23 cellular contexts compared by ENCODE assay signal in genomic region chr2:172228177-172228785, GRCh38.
DNase-seq lines count a peak whose midpoint lies in the region; ATAC-seq and TF ChIP-seq lines count a peak whose summit lies in the region.
"Had no signal": no experiment of that assay in that cellular context is flagged by ENCODE, and none has a peak within 500 bp of the region (broad histone marks: within the 10 kb centered on the region; RNA-seq: fewer than 3 reads in every experiment).

No MANE protein-coding gene starts in this region.

- H3K4me3 Mint-ChIP-seq in GM23338 (no peak overlapping the region), brain (peak overlapping the region in 2 of 5 experiments; percentile 1 to 20)
- H3K4me3 Mint-ChIP-seq: activated B cell treated with CpG ODN at 0.5 μM for 24 hours; activated CD4-positive, alpha-beta memory T cell treated with anti-CD3 and anti-CD28 coated beads, Interleukin-2, amount 10 ng/mL, durations not matched to agents 7 days and 5 days; dendritic cell treated with granulocyte-macrophage colony-stimulating factor and Interleukin-4, amounts not matched to agents 40 ng/mL and 50 ng/mL, for 4 days; stimulated activated naive CD8-positive, alpha-beta T cell treated with anti-CD3 and anti-CD28 coated beads, Interleukin-15, amount 100 ng/mL, for 72 hours had no signal

- no peaks in the 10 kb centered on the region for H3K9me3 ChIP-seq in Peyer's patch
- H3K9me3 ChIP-seq: adrenal gland; BLaER1 treated with 17β-estradiol and CSF1 and Interleukin-3, amounts not matched to agents 10 nM and 100 nM; psoas muscle had no signal

- no peak for TF ChIP-seq CTCF in GM23338 (conservative IDR thresholded peaks at IDR 0.05; ENCODE audit: low read depth in 2 of 2)
- TF ChIP-seq CTCF in brain (conservative IDR thresholded peaks at IDR 0.05), result no peak
- no peak for TF ChIP-seq CTCF in foreskin keratinocyte (conservative IDR thresholded peaks at IDR 0.05)
- TF ChIP-seq CTCF in Peyer's patch (IDR thresholded peaks at IDR 0.05), result no peak

- H3K27me3 Mint-ChIP-seq in GM23338 (ENCODE audit: insufficient read depth, low read depth, poor library complexity) (peaks cover 12% of the 10 kb centered on the region), brain (peaks cover 3% of the 10 kb centered on the region)

- no peak overlapping the region for H3K27ac ChIP-seq in GM23338 (ENCODE audit: low read depth)
- peak overlapping the region; percentile 85 for H3K27ac ChIP-seq in foreskin keratinocyte
- no peak overlapping the region for H3K27ac ChIP-seq in Peyer's patch
- H3K27ac ChIP-seq: adrenal gland; BLaER1 treated with 17β-estradiol and CSF1 and Interleukin-3, amounts not matched to agents 10 nM and 100 nM; cardiac muscle cell; psoas muscle had no signal

- H3K36me3 Mint-ChIP-seq in GM23338 (ENCODE audit: low read depth), result no peaks in the 10 kb centered on the region
- H3K36me3 Mint-ChIP-seq in brain, result no peaks in the 10 kb centered on the region

- H3K9me2 ChIP-seq in GM23338 (ENCODE audit: insufficient read depth), result peaks cover 2% of the 10 kb centered on the region; the same call in 1 of the 2 replicates

- no peak for DNase-seq in GM23338 (ENCODE audit: low spot score)
- peak; percentile 85 to 93 for DNase-seq in foreskin keratinocyte
- no peak for DNase-seq in sciatic nerve (ENCODE audit: low spot score)
- no peak for DNase-seq in Peyer's patch
- DNase-seq in foreskin melanocyte, result no peak
- DNase-seq: activated B cell treated with CpG ODN at 0.5 μM for 24 hours; activated CD4-positive, alpha-beta memory T cell treated with anti-CD3 and anti-CD28 coated beads, Interleukin-2, amount 10 ng/mL, durations not matched to agents 7 days and 5 days; activated T-cell treated with anti-CD3 and anti-CD28 coated beads for 4 hours; adrenal gland; Calu3; NCI-H1417 treated with DMSO at 0.1 percent for 48 hours; NCI-H748 treated with DMSO at 0.1 percent for 48 hours; psoas muscle; SHP77 treated with DMSO at 0.1 percent for 48 hours; stimulated activated CD4-positive, alpha-beta T cell treated with anti-CD3 and anti-CD28 coated beads, Interleukin-2, amount 100 ng/mL, for 48 hours; stimulated activated naive CD8-positive, alpha-beta T cell treated with anti-CD3 and anti-CD28 coated beads, Interleukin-15, amount 100 ng/mL, for 72 hours had no signal

- peaks cover 4% of the 10 kb centered on the region; the same call in 1 of the 2 replicates for H3K4me1 ChIP-seq in GM23338 (ENCODE audit: insufficient read depth)
- peaks cover 59% of the 10 kb centered on the region for H3K4me1 ChIP-seq in foreskin keratinocyte
- H3K4me1 ChIP-seq in Peyer's patch, result peaks cover 0 to 53% (median 2%) of the 10 kb centered on the region in 4 donors
- H3K4me1 ChIP-seq: psoas muscle had no signal

- no peak for TF ChIP-seq POLR2A in Peyer's patch (IDR thresholded peaks at IDR 0.05)

- no peaks in the 10 kb centered on the region for H4K20me1 ChIP-seq in GM23338 (replicated peaks; ENCODE audit: insufficient read depth)
- H4K20me1 ChIP-seq: BLaER1 treated with 17β-estradiol and CSF1 and Interleukin-3, amounts not matched to agents 10 nM and 100 nM had no signal

- H3K36me3 ChIP-seq in GM23338 (ENCODE audit: insufficient read depth), result no peaks in the 10 kb centered on the region
- no peaks in the 10 kb centered on the region for H3K36me3 ChIP-seq in Peyer's patch
- H3K36me3 ChIP-seq: adrenal gland; BLaER1 treated with 17β-estradiol and CSF1 and Interleukin-3, amounts not matched to agents 10 nM and 100 nM; cardiac muscle cell had no signal

- H3K4me2 ChIP-seq in GM23338, result no peak overlapping the region
- H3K4me2 ChIP-seq: BLaER1 treated with 17β-estradiol and CSF1 and Interleukin-3, amounts not matched to agents 10 nM and 100 nM had no signal

- no peak overlapping the region for H3K27ac Mint-ChIP-seq in GM23338
- peak overlapping the region in 4 of 5 experiments; percentile 6 to 54 (median 34) for H3K27ac Mint-ChIP-seq in brain
- H3K27ac Mint-ChIP-seq: activated B cell treated with CpG ODN at 0.5 μM for 24 hours; activated CD4-positive, alpha-beta memory T cell treated with anti-CD3 and anti-CD28 coated beads, Interleukin-2, amount 10 ng/mL, durations not matched to agents 7 days and 5 days; dendritic cell treated with granulocyte-macrophage colony-stimulating factor and Interleukin-4, amounts not matched to agents 40 ng/mL and 50 ng/mL, for 4 days; stimulated activated naive CD8-positive, alpha-beta T cell treated with anti-CD3 and anti-CD28 coated beads, Interleukin-15, amount 100 ng/mL, for 72 hours had no signal

- H3F3A ChIP-seq in GM23338 (replicated peaks; ENCODE audit: low read depth), result no peaks in the 10 kb centered on the region

- no peak overlapping the region for H3K4me3 ChIP-seq in GM23338
- H3K4me3 ChIP-seq in Peyer's patch, result no peak overlapping the region
- H3K4me3 ChIP-seq: adrenal gland; BLaER1 treated with 17β-estradiol and CSF1 and Interleukin-3, amounts not matched to agents 10 nM and 100 nM; cardiac muscle cell; psoas muscle had no signal

- H3K4me1 Mint-ChIP-seq in GM23338 (peaks cover 16% of the 10 kb centered on the region), brain (peaks cover 52% of the 10 kb centered on the region)
- H3K4me1 Mint-ChIP-seq: activated B cell treated with CpG ODN at 0.5 μM for 24 hours had no signal

- peak overlapping the region; percentile 78 for H2AFZ ChIP-seq in GM23338

- H3K27me3 ChIP-seq in GM23338 (ENCODE audit: insufficient read depth) (peaks cover 8% of the 10 kb centered on the region; the same call in 1 of the 2 replicates), foreskin keratinocyte (no peaks in the 10 kb centered on the region), Peyer's patch (no peaks in the 10 kb centered on the region)
- H3K27me3 ChIP-seq: adrenal gland had no signal

- H3K79me2 ChIP-seq in GM23338 (replicated peaks; ENCODE audit: insufficient read depth), result no peaks in the 10 kb centered on the region

- no peak for ATAC-seq in GM23338
- peak; percentile 14 for ATAC-seq in foreskin keratinocyte
- ATAC-seq in sciatic nerve, result peak; percentile 59
- no peak for ATAC-seq in SK-N-SH treated with all-trans-retinoic acid at 6 μM for 48 hours
- no peak for ATAC-seq in GM21528 (IDR thresholded peaks at IDR 0.05; ENCODE audit: low FRiP score, unreplicated experiment)
- ATAC-seq: HepG2; psoas muscle; stimulated activated naive CD8-positive, alpha-beta T cell treated with anti-CD3 and anti-CD28 coated beads, Interleukin-15, amount 100 ng/mL, for 72 hours had no signal

- H3K9me3 Mint-ChIP-seq in GM23338, result no peaks in the 10 kb centered on the region
- H3K9me3 Mint-ChIP-seq in brain, result peaks cover 0 to 10% (median 0%) of the 10 kb centered on the region in 5 experiments
- H3K9me3 Mint-ChIP-seq: activated B cell treated with CpG ODN at 0.5 μM for 24 hours; activated CD4-positive, alpha-beta memory T cell treated with anti-CD3 and anti-CD28 coated beads, Interleukin-2, amount 10 ng/mL, durations not matched to agents 7 days and 5 days; dendritic cell treated with granulocyte-macrophage colony-stimulating factor and Interleukin-4, amounts not matched to agents 40 ng/mL and 50 ng/mL, for 4 days; stimulated activated naive CD8-positive, alpha-beta T cell treated with anti-CD3 and anti-CD28 coated beads, Interleukin-15, amount 100 ng/mL, for 72 hours had no signal

- intact Hi-C loops in sciatic nerve (cut with DNase I), result no loop called here

TF ChIP-seq in GM23338, 12 proteins besides CTCF, POLR2A, EP300 and RAD21 (continues in another document):
- TF ChIP-seq EZH2 (IDR thresholded peaks at IDR 0.05; ENCODE audit: low read depth, unreplicated experiment) (no peak), ZNF331 (CRISPR knock-in tag; IDR thresholded peaks at IDR 0.05; ENCODE audit: low read depth) (no peak), STAT1 (IDR thresholded peaks at IDR 0.05; ENCODE audit: unreplicated experiment) (no peak), ZNF114 (CRISPR knock-in tag; IDR thresholded peaks at IDR 0.05) (no peak), POLR2AphosphoS5 (IDR thresholded peaks at IDR 0.05; ENCODE audit: low read depth) (no peak), NANOG (IDR thresholded peaks at IDR 0.05; ENCODE audit: borderline replicate concordance) (no peak), JUNB (IDR thresholded peaks at IDR 0.05; ENCODE audit: unreplicated experiment) (no peak), EZH2phosphoT487 (IDR thresholded peaks at IDR 0.05; ENCODE audit: unreplicated experiment) (no peak)

TF ChIP-seq in SK-N-SH treated with all-trans-retinoic acid at 6 μM for 48 hours, 23 proteins besides CTCF, POLR2A, EP300 and RAD21 (continues in another document):
- no peak for TF ChIP-seq GLIS3 (CRISPR knock-in tag; IDR thresholded peaks at IDR 0.05)
- TF ChIP-seq RARB (CRISPR knock-in tag; IDR thresholded peaks at IDR 0.05), result no peak
- no peak for TF ChIP-seq CREB5 (CRISPR knock-in tag; IDR thresholded peaks at IDR 0.05; ENCODE audit: low read depth)
- TF ChIP-seq ZFP3 (CRISPR knock-in tag; IDR thresholded peaks at IDR 0.05), result no peak
- TF ChIP-seq ZNF70 (CRISPR knock-in tag; IDR thresholded peaks at IDR 0.05), result no peak
- TF ChIP-seq ESRRG (CRISPR knock-in tag; IDR thresholded peaks at IDR 0.05), result no peak
- TF ChIP-seq POU6F1 (CRISPR knock-in tag; IDR thresholded peaks at IDR 0.05; ENCODE audit: borderline replicate concordance, low read depth), result no peak
- TF ChIP-seq ZNF565 (CRISPR knock-in tag; conservative IDR thresholded peaks at IDR 0.05; ENCODE audit: low read depth), result no peak

Comparison
In these comparisons a context has a peak if more than half of its experiments do, and no peak if none do; other contexts are left out.
1. ATAC-seq: peak in foreskin keratinocyte (single experiment) and sciatic nerve (single experiment); none in GM23338 (single experiment), SK-N-SH treated with all-trans-retinoic acid at 6 μM for 48 hours (single experiment) and GM21528 (single experiment).
2. DNase-seq: peak in foreskin keratinocyte (2 of 2); none in GM23338 (single experiment), sciatic nerve (single experiment), Peyer's patch (0 of 3) and foreskin melanocyte (single experiment).